30 cellular contexts compared by ENCODE assay signal in genomic region chr11:119504366-119504765, GRCh38.
"Had no signal": no experiment of that assay in that cellular context is flagged by ENCODE, and none has a peak within 500 bp of the region (broad histone marks: within the 10 kb centered on the region; RNA-seq: fewer than 3 reads in every experiment).

No MANE protein-coding gene starts in this region.

- H3K9me3 Mint-ChIP-seq: activated B cell treated with CpG ODN at 0.5 μM for 24 hours; activated CD4-positive, alpha-beta T cell treated with anti-CD3 and anti-CD28 coated beads, Interleukin-2, amount 10 ng/mL, durations not matched to agents 24 days and 14 days; activated T-cell treated with anti-CD3 and anti-CD28 coated beads, Interleukin-2, amount 50 U/mL, for 24 hours; activated T-helper 1 cell treated with anti-CD3 and anti-CD28 coated beads, Interleukin-12 subunit alpha, Interleukin-12 subunit beta, Interleukin-2, Interleukin-4 antibody, amounts not matched to agents 30 ng/mL and 10 ng/mL and 1 ng/mL, durations not matched to agents 14 hours and 24 hours and 36 hours; central memory CD8-positive, alpha-beta T cell had no signal

- H3K36me3 ChIP-seq: SJCRH30 had no signal

- H3K27ac ChIP-seq: SJCRH30 had no signal

- H3K27me3 ChIP-seq: SJCRH30 had no signal

- H3K4me3 Mint-ChIP-seq: activated B cell treated with CpG ODN at 0.5 μM for 24 hours; activated CD4-positive, alpha-beta T cell treated with anti-CD3 and anti-CD28 coated beads, Interleukin-2, amount 10 ng/mL, durations not matched to agents 24 days and 14 days; activated CD8-positive, alpha-beta memory T cell treated with anti-CD3 and anti-CD28 coated beads, Interleukin-2, amount 10 ng/mL, durations not matched to agents 7 days and 5 days; activated naive CD8-positive, alpha-beta T cell; activated T-cell treated with anti-CD3 and anti-CD28 coated beads, Interleukin-2, amount 50 U/mL, for 24 hours; activated T-helper 1 cell treated with anti-CD3 and anti-CD28 coated beads, Interleukin-12 subunit alpha, Interleukin-12 subunit beta, Interleukin-2, Interleukin-4 antibody, amounts not matched to agents 30 ng/mL and 10 ng/mL and 1 ng/mL, durations not matched to agents 14 hours and 24 hours and 36 hours; brain; central memory CD8-positive, alpha-beta T cell; T-helper 1 cell treated with Interleukin-12 subunit alpha and Interleukin-12 subunit beta and Interleukin-4 antibody, amounts not matched to agents 30 μg/mL and 1 μg/mL, for 36 hours had no signal

- H3K4me3 ChIP-seq: SJCRH30 had no signal

- H3K9me3 ChIP-seq: SJCRH30, SK-N-SH had no signal

- H3K4me1 Mint-ChIP-seq: activated CD8-positive, alpha-beta memory T cell treated with anti-CD3 and anti-CD28 coated beads, Interleukin-2, amount 10 ng/mL, durations not matched to agents 7 days and 5 days; central memory CD8-positive, alpha-beta T cell had no signal

- H3K27me3 Mint-ChIP-seq: brain had no signal

- H3K36me3 Mint-ChIP-seq: activated CD8-positive, alpha-beta memory T cell treated with anti-CD3 and anti-CD28 coated beads, Interleukin-2, amount 10 ng/mL, durations not matched to agents 7 days and 5 days; activated naive CD8-positive, alpha-beta T cell; brain had no signal

- DNase-seq: activated B cell treated with CpG ODN at 0.5 μM for 24 hours; activated CD4-positive, alpha-beta T cell treated with anti-CD3 and anti-CD28 coated beads for 1 hour; activated CD4-positive, alpha-beta T cell treated with anti-CD3 and anti-CD28 coated beads, Interleukin-2, amount 10 ng/mL, durations not matched to agents 24 days and 14 days; activated CD4-positive, alpha-beta T cell treated with anti-CD3 and anti-CD28 coated beads, Interleukin-2, amount 50 U/mL, for 48 hours; activated CD8-positive, alpha-beta memory T cell treated with anti-CD3 and anti-CD28 coated beads, Interleukin-2, amount 10 ng/mL, durations not matched to agents 7 days and 5 days; activated effector memory CD4-positive, alpha-beta T cell treated with Interleukin-2 at 50 U/mL for 16 hours; activated naive CD4-positive, alpha-beta T cell; activated T-cell treated with anti-CD3 and anti-CD28 coated beads, Interleukin-2, amount 50 U/mL, for 24 hours; amygdala; cortex of kidney; Karpas-422; MM.1S; NCI-H1092 treated with DMSO at 0.1 percent for 48 hours; NCI-H1417 treated with DMSO at 0.1 percent for 48 hours; NCI-H1694 treated with DMSO at 0.1 percent for 48 hours; NCI-H2029 treated with DMSO at 0.1 percent for 48 hours; NCI-H345; NCI-H510A; NCI-H69; NK-92 treated with Interleukin-12 subunit alpha and Interleukin-12 subunit beta, amount 100 ng/mL, for 24 hours; RPMI8226; SK-N-SH had no signal

- H3K27ac Mint-ChIP-seq: activated B cell treated with CpG ODN at 0.5 μM for 24 hours; activated CD4-positive, alpha-beta T cell treated with anti-CD3 and anti-CD28 coated beads, Interleukin-2, amount 10 ng/mL, durations not matched to agents 24 days and 14 days; activated CD8-positive, alpha-beta memory T cell treated with anti-CD3 and anti-CD28 coated beads, Interleukin-2, amount 10 ng/mL, durations not matched to agents 7 days and 5 days; activated naive CD8-positive, alpha-beta T cell; activated T-cell treated with anti-CD3 and anti-CD28 coated beads, Interleukin-2, amount 50 U/mL, for 24 hours; activated T-helper 1 cell treated with anti-CD3 and anti-CD28 coated beads, Interleukin-12 subunit alpha, Interleukin-12 subunit beta, Interleukin-2, Interleukin-4 antibody, amounts not matched to agents 30 ng/mL and 10 ng/mL and 1 ng/mL, durations not matched to agents 14 hours and 24 hours and 36 hours; T-helper 1 cell treated with Interleukin-12 subunit alpha and Interleukin-12 subunit beta and Interleukin-4 antibody, amounts not matched to agents 30 μg/mL and 1 μg/mL, for 36 hours had no signal

- ATAC-seq: activated CD8-positive, alpha-beta memory T cell treated with anti-CD3 and anti-CD28 coated beads, Interleukin-2, amount 10 ng/mL, durations not matched to agents 7 days and 5 days; Panc1; Right ventricle myocardium inferior had no signal
